Comparison of ENCODE assay signal across 1 cellular context in genomic region chr9:107282759-107283620, GRCh38.
TF ChIP-seq lines count a peak whose summit lies in the region.

TSS of gene RAD23B (plus strand) at chr9:107283279. CDS start at chr9:107283630, 351 bp downstream.

TF ChIP-seq in HepG2, 621 proteins besides CTCF, POLR2A, EP300 and RAD21 (continued from another document and continues in another):
- TF ChIP-seq ZNF75D (CRISPR knock-in tag; IDR thresholded peaks at IDR 0.05; ENCODE audit: borderline replicate concordance) (no peak), CENPX (CRISPR knock-in tag; IDR thresholded peaks at IDR 0.05) (no peak), NCOR1 (IDR thresholded peaks at IDR 0.05; ENCODE audit: borderline replicate concordance, low read length) (no peak), BHLHE40 (IDR thresholded peaks at IDR 0.05; ENCODE audit: low read length) (peak; percentile 26; the same call in 1 of the 2 replicates), TP53 (CRISPR knock-in tag; conservative IDR thresholded peaks at IDR 0.05) (no peak), ZNF879 (CRISPR knock-in tag; IDR thresholded peaks at IDR 0.05) (no peak), MXI1 (IDR thresholded peaks at IDR 0.05; ENCODE audit: borderline replicate concordance, low read depth, low read length) (no peak; the same call in 2 of the 3 replicates), PRDM10 (CRISPR knock-in tag; IDR thresholded peaks at IDR 0.05; ENCODE audit: low read depth) (0 out of 2 replicates have a peak, but pooled peaks have one; percentile 23), ZNF367 (CRISPR knock-in tag; IDR thresholded peaks at IDR 0.05; ENCODE audit: borderline replicate concordance) (no peak; the same call in 1 of the 2 replicates), ZNF562 (CRISPR knock-in tag; IDR thresholded peaks at IDR 0.05; ENCODE audit: borderline replicate concordance) (no peak), ZNF430 (CRISPR knock-in tag; IDR thresholded peaks at IDR 0.05) (0 out of 2 replicates have a peak, but pooled peaks have one; percentile 36), MIER3 (CRISPR knock-in tag; IDR thresholded peaks at IDR 0.05; ENCODE audit: borderline replicate concordance) (peak; percentile 64; the same call in 1 of the 2 replicates), EZH2 (conservative IDR thresholded peaks at IDR 0.05; ENCODE audit: low read depth, low read length) (no peak), ZNF597 (CRISPR knock-in tag; IDR thresholded peaks at IDR 0.05) (no peak), ZNF33B (CRISPR knock-in tag; IDR thresholded peaks at IDR 0.05) (0 out of 2 replicates have a peak, but pooled peaks have one; percentile 24), PRMT3 (CRISPR knock-in tag; IDR thresholded peaks at IDR 0.05; ENCODE audit: borderline replicate concordance, low read depth) (peak; percentile 15; the same call in 1 of the 2 replicates), ZNF781 (CRISPR knock-in tag; IDR thresholded peaks at IDR 0.05; ENCODE audit: borderline replicate concordance, not compliant biosample characterization) (no peak), SP1 (IDR thresholded peaks at IDR 0.05) (no peak), SP1 (CRISPR knock-in tag; IDR thresholded peaks at IDR 0.05) (no peak), NFKBIZ (CRISPR knock-in tag; IDR thresholded peaks at IDR 0.05) (peak; percentile 51; the same call in 1 of the 2 replicates), DDIT3 (CRISPR knock-in tag; IDR thresholded peaks at IDR 0.05) (no peak), NCOA5 (CRISPR knock-in tag; IDR thresholded peaks at IDR 0.05) (no peak), ZNF263 (CRISPR knock-in tag; IDR thresholded peaks at IDR 0.05) (peak; percentile 37; the same call in 1 of the 2 replicates), ZFP1 (CRISPR knock-in tag; IDR thresholded peaks at IDR 0.05) (no peak), ETV5 (CRISPR knock-in tag; IDR thresholded peaks at IDR 0.05; ENCODE audit: borderline replicate concordance) (no peak; the same call in 1 of the 2 replicates), IRX3 (CRISPR knock-in tag; IDR thresholded peaks at IDR 0.05; ENCODE audit: borderline replicate concordance, low read depth) (no peak; the same call in 1 of the 2 replicates), TCF7L2 (IDR thresholded peaks at IDR 0.05; ENCODE audit: low read depth, low read length) (no peak), ZNF615 (CRISPR knock-in tag; IDR thresholded peaks at IDR 0.05; ENCODE audit: borderline replicate concordance) (peak; percentile 9; the same call in 1 of the 2 replicates), THAP8 (CRISPR knock-in tag; IDR thresholded peaks at IDR 0.05; ENCODE audit: borderline replicate concordance) (no peak), ZNF431 (CRISPR knock-in tag; IDR thresholded peaks at IDR 0.05; ENCODE audit: borderline replicate concordance, low read depth) (0 out of 2 replicates have a peak, but pooled peaks have one; percentile 15), ARID2 (CRISPR knock-in tag; IDR thresholded peaks at IDR 0.05; ENCODE audit: borderline replicate concordance) (no peak; the same call in 1 of the 2 replicates), RFXANK (CRISPR knock-in tag; IDR thresholded peaks at IDR 0.05) (no peak), ARNT2 (CRISPR knock-in tag; IDR thresholded peaks at IDR 0.05; ENCODE audit: low read depth) (peak; percentile 44), NCOA2 (CRISPR knock-in tag; IDR thresholded peaks at IDR 0.05) (peak; percentile 18; the same call in 1 of the 2 replicates), ZNF740 (CRISPR knock-in tag; IDR thresholded peaks at IDR 0.05) (peak; percentile 79), AHR (CRISPR knock-in tag; IDR thresholded peaks at IDR 0.05) (peak; percentile 90; the same call in 1 of the 2 replicates), ZNF331 (CRISPR knock-in tag; IDR thresholded peaks at IDR 0.05) (peak; percentile 72; the same call in 1 of the 2 replicates), ZNF646 (CRISPR knock-in tag; IDR thresholded peaks at IDR 0.05) (no peak), ZFP82 (CRISPR knock-in tag; IDR thresholded peaks at IDR 0.05; ENCODE audit: borderline replicate concordance) (no peak), MTA3 (CRISPR knock-in tag; IDR thresholded peaks at IDR 0.05) (no peak), CCDC6 (CRISPR knock-in tag; IDR thresholded peaks at IDR 0.05) (peak; percentile 94), ZNF350 (CRISPR knock-in tag; IDR thresholded peaks at IDR 0.05; ENCODE audit: borderline replicate concordance, low read depth) (peak; percentile 58), PRPF4 (IDR thresholded peaks at IDR 0.05; ENCODE audit: low read depth, low read length, poor library complexity, severe bottlenecking) (peak; percentile 100), ZNF777 (CRISPR knock-in tag; IDR thresholded peaks at IDR 0.05) (no peak), BCL6 (CRISPR knock-in tag; IDR thresholded peaks at IDR 0.05) (peak; percentile 36; the same call in 1 of the 2 replicates), CREBL2 (CRISPR knock-in tag; IDR thresholded peaks at IDR 0.05; ENCODE audit: borderline replicate concordance) (no peak), HDAC1 (CRISPR knock-in tag; IDR thresholded peaks at IDR 0.05) (peak; percentile 82), ZNF543 (CRISPR knock-in tag; IDR thresholded peaks at IDR 0.05) (peak; percentile 76; the same call in 1 of the 2 replicates), RARA (CRISPR knock-in tag; IDR thresholded peaks at IDR 0.05) (peak; percentile 37), TFE3 (CRISPR knock-in tag; IDR thresholded peaks at IDR 0.05) (no peak; the same call in 1 of the 2 replicates), HNF1B (CRISPR knock-in tag; IDR thresholded peaks at IDR 0.05) (peak; percentile 36; the same call in 1 of the 2 replicates), RORA (CRISPR knock-in tag; IDR thresholded peaks at IDR 0.05) (no peak), ZC3H4 (CRISPR knock-in tag; IDR thresholded peaks at IDR 0.05; ENCODE audit: borderline replicate concordance) (peak; percentile 74; the same call in 1 of the 2 replicates), REXO4 (CRISPR knock-in tag; IDR thresholded peaks at IDR 0.05; ENCODE audit: borderline replicate concordance) (no peak)
